26 cellular contexts compared by ENCODE assay signal in genomic region chr9:90129446-90129845, GRCh38.
"Had no signal": no experiment of that assay in that cellular context is flagged by ENCODE, and none has a peak within 500 bp of the region (broad histone marks: within the 10 kb centered on the region; RNA-seq: fewer than 3 reads in every experiment).

No MANE protein-coding gene starts in this region.

- ATAC-seq: Panc1, Right ventricle myocardium inferior, SK-N-SH treated with all-trans-retinoic acid at 6 μM for 48 hours had no signal

- DNase-seq: Kasumi-1, KG1, MG63, MV-4-11, NCI-H1092, NCI-H1105, NCI-H1417 treated with DMSO at 0.1 percent for 48 hours, NCI-H1436 treated with DMSO at 0.1 percent for 48 hours, NCI-H1694 treated with DMSO at 0.1 percent for 48 hours, NCI-H187 treated with DMSO at 0.1 percent for 48 hours, NCI-H2029, NCI-H2081, NCI-H2171 treated with DMSO at 0.1 percent for 48 hours, NCI-H2227 treated with DMSO at 0.1 percent for 48 hours, NCI-H345, NCI-H510A treated with DMSO at 0.1 percent for 48 hours, NCI-H524 treated with DMSO at 0.1 percent for 48 hours, NCI-H526 treated with DMSO at 0.1 percent for 48 hours, NCI-H774, PC-9, SHP77, SIG-M5, SJCRH30 had no signal
